1 cellular context compared by ENCODE assay signal in the genomic region with DNA sequence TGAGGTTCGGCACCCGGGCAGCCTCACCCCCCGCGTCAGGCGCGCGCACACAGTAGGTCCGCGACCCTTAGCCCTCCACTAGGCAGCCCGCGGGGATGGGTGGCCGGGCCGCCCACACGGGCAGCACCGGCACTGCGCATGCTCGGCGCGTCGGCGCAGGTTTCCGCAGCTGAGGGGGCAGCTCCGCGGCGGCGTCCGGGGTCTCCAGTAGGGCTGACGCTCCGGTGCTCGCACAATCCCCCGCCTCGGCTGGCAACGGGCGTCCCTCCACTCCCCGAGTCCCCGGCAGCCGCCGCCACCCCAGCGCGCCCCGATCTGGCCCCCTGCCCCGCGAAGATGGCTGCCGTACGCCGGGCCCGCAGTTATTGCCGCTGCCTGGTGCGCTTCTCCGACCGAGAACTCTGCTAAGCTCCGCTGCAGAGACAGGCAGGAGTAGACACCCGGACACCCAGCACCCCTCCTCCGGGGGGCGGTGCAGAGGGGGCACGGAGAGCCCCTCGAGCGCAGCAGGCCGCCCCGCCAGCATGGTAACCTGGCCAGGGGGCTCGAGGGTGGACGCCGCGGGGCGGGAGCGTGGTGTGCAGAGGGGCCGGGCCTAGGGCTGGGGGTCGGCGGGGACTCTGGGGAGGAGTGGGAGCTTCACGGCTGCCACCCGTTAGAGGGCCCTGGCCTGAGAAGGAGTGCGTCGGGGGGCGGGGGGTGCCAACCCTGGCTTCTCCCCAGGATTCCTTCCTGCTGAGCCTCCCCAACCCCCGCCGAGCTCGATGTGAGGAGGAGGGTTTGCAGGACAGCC.
TF ChIP-seq lines count a peak whose summit lies in the region.

TSS of gene FBXO9 (plus strand) at position 139 of the 793 bp plus-strand sequence. CDS start at position 525, 386 bp downstream.

TF ChIP-seq in HepG2, 621 proteins besides CTCF, POLR2A, EP300 and RAD21 (continued from another document and continues in another):
- TF ChIP-seq, protein P1, sequence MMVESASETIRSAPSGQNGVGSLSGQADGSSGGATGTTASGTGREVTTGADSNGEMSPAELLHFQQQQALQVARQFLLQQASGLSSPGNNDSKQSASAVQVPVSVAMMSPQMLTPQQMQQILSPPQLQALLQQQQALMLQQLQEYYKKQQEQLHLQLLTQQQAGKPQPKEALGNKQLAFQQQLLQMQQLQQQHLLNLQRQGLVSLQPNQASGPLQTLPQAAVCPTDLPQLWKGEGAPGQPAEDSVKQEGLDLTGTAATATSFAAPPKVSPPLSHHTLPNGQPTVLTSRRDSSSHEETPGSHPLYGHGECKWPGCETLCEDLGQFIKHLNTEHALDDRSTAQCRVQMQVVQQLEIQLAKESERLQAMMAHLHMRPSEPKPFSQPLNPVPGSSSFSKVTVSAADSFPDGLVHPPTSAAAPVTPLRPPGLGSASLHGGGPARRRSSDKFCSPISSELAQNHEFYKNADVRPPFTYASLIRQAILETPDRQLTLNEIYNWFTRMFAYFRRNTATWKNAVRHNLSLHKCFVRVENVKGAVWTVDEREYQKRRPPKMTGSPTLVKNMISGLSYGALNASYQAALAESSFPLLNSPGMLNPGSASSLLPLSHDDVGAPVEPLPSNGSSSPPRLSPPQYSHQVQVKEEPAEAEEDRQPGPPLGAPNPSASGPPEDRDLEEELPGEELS (CRISPR knock-in tag; IDR thresholded peaks at IDR 0.05): no peak
- TF ChIP-seq ZNF749 (CRISPR knock-in tag; IDR thresholded peaks at IDR 0.05; ENCODE audit: borderline replicate concordance): peak; percentile 90; the same call in 1 of the 2 replicates
- TF ChIP-seq NBN (conservative IDR thresholded peaks at IDR 0.05): no peak
- TF ChIP-seq ZBTB40 (IDR thresholded peaks at IDR 0.05): no peak
- 0 out of 2 replicates have a peak, but pooled peaks have one; percentile 79 for TF ChIP-seq ZBTB40 (CRISPR knock-in tag; IDR thresholded peaks at IDR 0.05)
- TF ChIP-seq KDM1A (CRISPR knock-in tag; IDR thresholded peaks at IDR 0.05): peak; percentile 64; the same call in 1 of the 2 replicates
- TF ChIP-seq NCOA5 (CRISPR knock-in tag; IDR thresholded peaks at IDR 0.05): no peak
- TF ChIP-seq ZSCAN9 (CRISPR knock-in tag; IDR thresholded peaks at IDR 0.05; ENCODE audit: borderline replicate concordance): 0 out of 2 replicates have a peak, but pooled peaks have one; percentile 48
- peak; percentile 41; the same call in 1 of the 2 replicates for TF ChIP-seq SP5 (CRISPR knock-in tag; IDR thresholded peaks at IDR 0.05; ENCODE audit: borderline replicate concordance, low read depth)
- no peak for TF ChIP-seq NFRKB (IDR thresholded peaks at IDR 0.05)
- TF ChIP-seq CCDC6 (CRISPR knock-in tag; IDR thresholded peaks at IDR 0.05): peak; percentile 62; the same call in 1 of the 2 replicates
- TF ChIP-seq ZNF12 (CRISPR knock-in tag; IDR thresholded peaks at IDR 0.05): peak; percentile 57
- TF ChIP-seq, protein P2, sequence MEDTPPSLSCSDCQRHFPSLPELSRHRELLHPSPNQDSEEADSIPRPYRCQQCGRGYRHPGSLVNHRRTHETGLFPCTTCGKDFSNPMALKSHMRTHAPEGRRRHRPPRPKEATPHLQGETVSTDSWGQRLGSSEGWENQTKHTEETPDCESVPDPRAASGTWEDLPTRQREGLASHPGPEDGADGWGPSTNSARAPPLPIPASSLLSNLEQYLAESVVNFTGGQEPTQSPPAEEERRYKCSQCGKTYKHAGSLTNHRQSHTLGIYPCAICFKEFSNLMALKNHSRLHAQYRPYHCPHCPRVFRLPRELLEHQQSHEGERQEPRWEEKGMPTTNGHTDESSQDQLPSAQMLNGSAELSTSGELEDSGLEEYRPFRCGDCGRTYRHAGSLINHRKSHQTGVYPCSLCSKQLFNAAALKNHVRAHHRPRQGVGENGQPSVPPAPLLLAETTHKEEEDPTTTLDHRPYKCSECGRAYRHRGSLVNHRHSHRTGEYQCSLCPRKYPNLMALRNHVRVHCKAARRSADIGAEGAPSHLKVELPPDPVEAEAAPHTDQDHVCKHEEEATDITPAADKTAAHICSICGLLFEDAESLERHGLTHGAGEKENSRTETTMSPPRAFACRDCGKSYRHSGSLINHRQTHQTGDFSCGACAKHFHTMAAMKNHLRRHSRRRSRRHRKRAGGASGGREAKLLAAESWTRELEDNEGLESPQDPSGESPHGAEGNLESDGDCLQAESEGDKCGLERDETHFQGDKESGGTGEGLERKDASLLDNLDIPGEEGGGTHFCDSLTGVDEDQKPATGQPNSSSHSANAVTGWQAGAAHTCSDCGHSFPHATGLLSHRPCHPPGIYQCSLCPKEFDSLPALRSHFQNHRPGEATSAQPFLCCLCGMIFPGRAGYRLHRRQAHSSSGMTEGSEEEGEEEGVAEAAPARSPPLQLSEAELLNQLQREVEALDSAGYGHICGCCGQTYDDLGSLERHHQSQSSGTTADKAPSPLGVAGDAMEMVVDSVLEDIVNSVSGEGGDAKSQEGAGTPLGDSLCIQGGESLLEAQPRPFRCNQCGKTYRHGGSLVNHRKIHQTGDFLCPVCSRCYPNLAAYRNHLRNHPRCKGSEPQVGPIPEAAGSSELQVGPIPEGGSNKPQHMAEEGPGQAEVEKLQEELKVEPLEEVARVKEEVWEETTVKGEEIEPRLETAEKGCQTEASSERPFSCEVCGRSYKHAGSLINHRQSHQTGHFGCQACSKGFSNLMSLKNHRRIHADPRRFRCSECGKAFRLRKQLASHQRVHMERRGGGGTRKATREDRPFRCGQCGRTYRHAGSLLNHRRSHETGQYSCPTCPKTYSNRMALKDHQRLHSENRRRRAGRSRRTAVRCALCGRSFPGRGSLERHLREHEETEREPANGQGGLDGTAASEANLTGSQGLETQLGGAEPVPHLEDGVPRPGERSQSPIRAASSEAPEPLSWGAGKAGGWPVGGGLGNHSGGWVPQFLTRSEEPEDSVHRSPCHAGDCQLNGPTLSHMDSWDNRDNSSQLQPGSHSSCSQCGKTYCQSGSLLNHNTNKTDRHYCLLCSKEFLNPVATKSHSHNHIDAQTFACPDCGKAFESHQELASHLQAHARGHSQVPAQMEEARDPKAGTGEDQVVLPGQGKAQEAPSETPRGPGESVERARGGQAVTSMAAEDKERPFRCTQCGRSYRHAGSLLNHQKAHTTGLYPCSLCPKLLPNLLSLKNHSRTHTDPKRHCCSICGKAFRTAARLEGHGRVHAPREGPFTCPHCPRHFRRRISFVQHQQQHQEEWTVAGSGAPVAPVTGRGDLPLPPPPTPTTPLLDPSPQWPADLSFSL (CRISPR knock-in tag; IDR thresholded peaks at IDR 0.05): no peak; the same call in 1 of the 2 replicates
- peak; percentile 63; the same call in 1 of the 2 replicates for TF ChIP-seq ZNF878 (CRISPR knock-in tag; IDR thresholded peaks at IDR 0.05)
- TF ChIP-seq ZNF180 (CRISPR knock-in tag; IDR thresholded peaks at IDR 0.05; ENCODE audit: borderline replicate concordance, low read depth): no peak
- peak; percentile 88 for TF ChIP-seq ZMYM2 (CRISPR knock-in tag; IDR thresholded peaks at IDR 0.05)
- 0 out of 2 replicates have a peak, but pooled peaks have one; percentile 8 for TF ChIP-seq GPN1 (CRISPR knock-in tag; IDR thresholded peaks at IDR 0.05; ENCODE audit: borderline replicate concordance)
- no peak for TF ChIP-seq KLF15 (CRISPR knock-in tag; IDR thresholded peaks at IDR 0.05; ENCODE audit: borderline replicate concordance)
- no peak for TF ChIP-seq HNF4A (CRISPR knock-in tag; IDR thresholded peaks at IDR 0.05)
- peak; percentile 90 for TF ChIP-seq ZNF274 (CRISPR knock-in tag; IDR thresholded peaks at IDR 0.05)
- TF ChIP-seq ESRRA (CRISPR knock-in tag; IDR thresholded peaks at IDR 0.05; ENCODE audit: low read depth): no peak
- TF ChIP-seq HCFC1 (IDR thresholded peaks at IDR 0.05; ENCODE audit: low read depth, low read length): no peak; the same call in 1 of the 2 replicates
- no peak for TF ChIP-seq AKNA (CRISPR knock-in tag; IDR thresholded peaks at IDR 0.05; ENCODE audit: borderline replicate concordance)
- no peak for TF ChIP-seq NR3C1 (CRISPR knock-in tag; IDR thresholded peaks at IDR 0.05)
- TF ChIP-seq MAFK (conservative IDR thresholded peaks at IDR 0.05 in 1 of 2, IDR thresholded peaks at IDR 0.05 in 1 of 2; ENCODE audit: low read length in 2 of 2): no peak
- TF ChIP-seq HMGA1 (CRISPR knock-in tag; conservative IDR thresholded peaks at IDR 0.05): no peak
- TF ChIP-seq ZNF484 (CRISPR knock-in tag; IDR thresholded peaks at IDR 0.05; ENCODE audit: borderline replicate concordance, low read depth): no peak
- TF ChIP-seq ZNF143 (CRISPR knock-in tag; IDR thresholded peaks at IDR 0.05): no peak
- 0 out of 2 replicates have a peak, but pooled peaks have one; percentile 11 for TF ChIP-seq ZNF792 (CRISPR knock-in tag; IDR thresholded peaks at IDR 0.05)
- TF ChIP-seq ZNF20 (CRISPR knock-in tag; IDR thresholded peaks at IDR 0.05): 0 out of 2 replicates have a peak, but pooled peaks have one; percentile 15
- peak; percentile 68; the same call in 1 of the 2 replicates for TF ChIP-seq ZSCAN25 (CRISPR knock-in tag; IDR thresholded peaks at IDR 0.05)
- no peak for TF ChIP-seq ZKSCAN5 (CRISPR knock-in tag; IDR thresholded peaks at IDR 0.05)
- no peak for TF ChIP-seq STAG1 (CRISPR knock-in tag; IDR thresholded peaks at IDR 0.05)
